ENCODE assay signal across 1 cellular context in genomic region chr9:89428222-89428761, GRCh38.
TF ChIP-seq lines count a peak whose summit lies in the region.

No MANE protein-coding gene starts in this region.

TF ChIP-seq in HCT116, 20 proteins besides CTCF, POLR2A, EP300 and RAD21:
- no peak for TF ChIP-seq REST (IDR thresholded peaks at IDR 0.05; ENCODE audit: low read depth)
- TF ChIP-seq SRF (IDR thresholded peaks at IDR 0.05; ENCODE audit: low read depth) = no peak
